ENCODE assay signal across 8 cellular contexts in the genomic region with DNA sequence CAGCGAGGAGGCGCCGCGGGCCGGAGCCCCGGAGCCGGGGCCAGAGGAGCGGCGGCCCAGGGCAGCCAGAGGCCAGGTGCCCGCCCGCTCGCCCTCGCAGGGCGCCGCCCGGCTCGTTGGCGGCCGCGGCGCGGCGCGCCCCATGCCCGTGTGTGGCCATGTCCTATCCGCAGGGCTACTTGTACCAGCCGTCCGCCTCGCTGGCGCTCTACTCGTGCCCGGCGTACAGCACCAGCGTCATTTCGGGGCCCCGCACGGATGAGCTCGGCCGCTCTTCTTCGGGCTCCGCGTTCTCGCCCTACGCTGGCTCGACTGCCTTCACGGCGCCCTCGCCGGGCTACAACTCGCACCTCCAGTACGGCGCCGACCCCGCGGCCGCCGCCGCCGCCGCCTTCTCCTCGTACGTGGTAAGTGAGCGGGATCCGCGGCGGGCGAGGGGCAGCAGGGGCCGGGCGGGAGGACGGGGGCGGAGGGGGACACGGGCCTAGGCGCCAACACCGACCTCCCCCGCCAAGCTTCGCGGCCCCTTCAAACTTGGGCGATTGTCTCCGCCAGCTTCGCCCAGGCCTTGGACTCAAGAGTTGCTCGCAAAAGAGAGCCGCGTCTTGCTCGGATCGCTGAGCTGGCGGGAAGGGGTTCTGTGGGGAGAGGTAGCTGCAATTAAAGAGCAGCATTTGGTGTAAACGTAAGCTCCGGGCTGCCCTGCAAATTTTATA. TPM values are rescaled to one million over a fixed set of nuclear protein-coding genes. Genes with fewer than 3 reads are reported as not detected.
DNase-seq lines count a peak whose midpoint lies in the region; ATAC-seq, FAIRE-seq and TF ChIP-seq lines count a peak whose summit lies in the region.

No MANE protein-coding gene starts in this region.

- H3K4me1 Mint-ChIP-seq in activated CD8-positive, alpha-beta memory T cell treated with anti-CD3 and anti-CD28 coated beads, Interleukin-2, amount 10 ng/mL, durations not matched to agents 7 days and 5 days: peaks cover 19% of the 10 kb centered on the region

- peaks cover 2% of the 10 kb centered on the region for H3K9me3 Mint-ChIP-seq in activated CD8-positive, alpha-beta memory T cell treated with anti-CD3 and anti-CD28 coated beads, Interleukin-2, amount 10 ng/mL, durations not matched to agents 7 days and 5 days (ENCODE audit: low read depth)

- no peak for FAIRE-seq in bronchial epithelial cell (lab: Jason Lieb, UNC)

- H3K36me3 ChIP-seq in bronchial epithelial cell (ENCODE audit: control insufficient read depth, insufficient read depth, low read length): peaks cover 2% of the 10 kb centered on the region
- H3K36me3 ChIP-seq in aorta (ENCODE audit: control insufficient read depth in 1 of 2, insufficient read depth in 2 of 2, low read length in 1 of 2): no peaks in the 10 kb centered on the region

- no peaks in the 10 kb centered on the region for H3K4me1 ChIP-seq in aorta (ENCODE audit: control insufficient read depth in 1 of 2, insufficient read depth in 2 of 2, low read length in 2 of 2)

- WGBS in aorta, 2 donors: 1% methylated on average over 53 to 88 of the region's 88 CpGs

- no peaks in the 10 kb centered on the region for H3K27me3 ChIP-seq in bronchial epithelial cell (ENCODE audit: control insufficient read depth, insufficient read depth, low read length)
- no peaks in the 10 kb centered on the region for H3K27me3 ChIP-seq in aorta (ENCODE audit: control insufficient read depth in 1 of 2, insufficient read depth in 2 of 2, low read length in 1 of 2)

- no peak overlapping the region for H3K4me3 Mint-ChIP-seq in activated CD8-positive, alpha-beta memory T cell treated with anti-CD3 and anti-CD28 coated beads, Interleukin-2, amount 10 ng/mL, durations not matched to agents 7 days and 5 days

- no peak for TF ChIP-seq CTCF in bronchial epithelial cell (IDR thresholded peaks at IDR 0.05; ENCODE audit: insufficient read depth, low read length, severe bottlenecking)

- CTCF ChIA-PET in activated CD8-positive, alpha-beta memory T cell treated with anti-CD3 and anti-CD28 coated beads, Interleukin-2, amount 10 ng/mL, durations not matched to agents 7 days and 5 days (lab: Charles Lee): interaction anchor here (3.4 kb wide), 1 partner anchor 1381 kb away, joined by 11 read pairs; no protein-coding TSS in a partner anchor

- H3K4me3 ChIP-seq in bronchial epithelial cell (ENCODE audit: low read depth, low read length) (peak overlapping the region; percentile 77), aorta (ENCODE audit: low read length in 2 of 2) (peak overlapping the region; percentile 46 to 52)

- ATAC-seq in activated CD8-positive, alpha-beta memory T cell treated with anti-CD3 and anti-CD28 coated beads, Interleukin-2, amount 10 ng/mL, durations not matched to agents 7 days and 5 days: no peak
- ATAC-seq in aorta (ENCODE audit: low FRiP score) (no peak), GM18861 (IDR thresholded peaks at IDR 0.05; ENCODE audit: unreplicated experiment) (no peak)

- peak overlapping the region; percentile 66 for H3K27ac Mint-ChIP-seq in activated CD8-positive, alpha-beta memory T cell treated with anti-CD3 and anti-CD28 coated beads, Interleukin-2, amount 10 ng/mL, durations not matched to agents 7 days and 5 days

- intact Hi-C loops in aorta (cut with DNase I): loop anchor here in 1 of 2 donors (2.0 to 10.0 kb wide), 4 partner anchors 296 to 1264 kb away; partner anchors contain the start of genes GNAO1 and IRX3

- peak overlapping the region; percentile 14 to 87 for H3K27ac ChIP-seq in aorta (ENCODE audit: low read depth in 1 of 2, low read length in 2 of 2)

- peaks cover 74% of the 10 kb centered on the region for H3K27me3 Mint-ChIP-seq in activated CD8-positive, alpha-beta memory T cell treated with anti-CD3 and anti-CD28 coated beads, Interleukin-2, amount 10 ng/mL, durations not matched to agents 7 days and 5 days

- no peaks in the 10 kb centered on the region for H3K9me3 ChIP-seq in aorta (ENCODE audit: control insufficient read depth, low read length)

- H3K36me3 Mint-ChIP-seq in activated CD8-positive, alpha-beta memory T cell treated with anti-CD3 and anti-CD28 coated beads, Interleukin-2, amount 10 ng/mL, durations not matched to agents 7 days and 5 days: peaks cover 12% of the 10 kb centered on the region

- DNase-seq in activated CD8-positive, alpha-beta memory T cell treated with anti-CD3 and anti-CD28 coated beads, Interleukin-2, amount 10 ng/mL, durations not matched to agents 7 days and 5 days: no peak
- no peak for DNase-seq in activated CD8-positive, alpha-beta memory T cell treated with anti-CD3 and anti-CD28 coated beads, Interleukin-2, amount 50 U/mL, for 4 hours
- DNase-seq in NCI-H510A (lab: John Stamatoyannopoulos, UW) (peak; percentile 31), bronchial epithelial cell (ENCODE audit: low read depth) (no peak), lung microvascular endothelial cell (ENCODE audit: low read depth in 2 of 2) (peak; percentile 45 to 56), aorta (peak in 1 of 2 donors; percentile 83), NCI-H187 (lab: John Stamatoyannopoulos, UW) (no peak)

RNA-seq across cellular contexts. Expression of gene IRX5, which starts 0.5 kb away (rescaled TPM):
- total RNA-seq in activated CD8-positive, alpha-beta memory T cell treated with anti-CD3 and anti-CD28 coated beads, Interleukin-2, amount 10 ng/mL, durations not matched to agents 7 days and 5 days: not detected
- 6.1 and 6.3 TPM in 2 replicates for total RNA-seq in bronchial epithelial cell
- total RNA-seq in lung microvascular endothelial cell: 0.20 and 0.65 TPM in 2 replicates
- total RNA-seq in aorta: under 1 TPM; 0.91 to 0.96 TPM
- 1 to 10 TPM in 1 of 2 donors, not detected in 1; 1.7 TPM for polyA plus RNA-seq in aorta

Comparison
In these comparisons a context has a peak if more than half of its experiments do, and no peak if none do; other contexts are left out.
1. DNase-seq: peak in NCI-H510A (single experiment) and lung microvascular endothelial cell (2 of 2); none in activated CD8-positive, alpha-beta memory T cell treated with anti-CD3 and anti-CD28 coated beads, Interleukin-2, amount 10 ng/mL, durations not matched to agents 7 days and 5 days (single experiment), activated CD8-positive, alpha-beta memory T cell treated with anti-CD3 and anti-CD28 coated beads, Interleukin-2, amount 50 U/mL, for 4 hours (single experiment), bronchial epithelial cell (single experiment) and NCI-H187 (0 of 2).